Comparison of ENCODE assay signal across 8 cellular contexts in genomic region chrX:119693032-119693995, GRCh38. TPM values are rescaled to one million over a fixed set of nuclear protein-coding genes. Genes with fewer than 3 reads are reported as not detected.
DNase-seq lines count a peak whose midpoint lies in the region; ATAC-seq, FAIRE-seq and TF ChIP-seq lines count a peak whose summit lies in the region.

Gene SEPTIN6, minus strand, starts transcription at chrX:119693168. Its CDS starts 63 bp downstream, at chrX:119693105.

- no TSS peak for BruUV-seq in HepG2 (replicated peaks; lab: Mats Ljungman, UMichigan)

- no peak for TF ChIP-seq RAD21 in HepG2 (CRISPR knock-in tag; IDR thresholded peaks at IDR 0.05)

- ATAC-seq in GM18520 (IDR thresholded peaks at IDR 0.05; ENCODE audit: unreplicated experiment) (peak; percentile 40), HG03060 (IDR thresholded peaks at IDR 0.05; ENCODE audit: low read depth, unreplicated experiment) (peak; percentile 35), HepG2 (peak; percentile 73)

- peak within 1 kb of the TSS; percentile 79 for H3K4me2 ChIP-seq in HepG2 (ENCODE audit: low read depth, low read length)

- POLR2A ChIA-PET in HepG2 (lab: Yijun Ruan, JAX): interaction anchor here (0.5 to 1.8 kb wide), 15 partner anchors 10 to 222 kb away, joined by 3 to 11 read pairs (median 3); partner anchors contain the start of genes RPL39, SOWAHD, UBE2A and UPF3B

- H3K9ac ChIP-seq in colonic mucosa (ENCODE audit: low read depth in 2 of 2, low read length in 2 of 2) (peak within 1 kb of the TSS; percentile 63), HepG2 (ENCODE audit: insufficient read depth, low read depth, low read length) (peak within 1 kb of the TSS; percentile 66)

- WGBS in HepG2 (ENCODE audit: low lambda C conversion rate): 1% methylated on average over 11 of the region's 59 CpGs

- in situ Hi-C loops in ACHN (cut with HindIII; ENCODE audit: low pct_ligation_motif_present, low pct_unique_long_range_greater_than_20kb, low sequenced_read_pairs) (no loop called here), HepG2 (cut with HindIII; ENCODE audit: extremely low pct_ligation_motif_present, low pct_unique_long_range_greater_than_20kb) (no loop called here)

- DNase-seq in ACHN (peak; percentile 53), NCI-H510A (lab: John Stamatoyannopoulos, UW) (peak; percentile 74), colonic mucosa (peak; percentile 71), HepG2 (ENCODE audit: low spot score) (peak; percentile 59)
- peak; percentile 77 to 84 for DNase-seq in activated CD4-positive, alpha-beta T cell treated with anti-CD3 and anti-CD28 coated beads for 4 hours
- DNase-seq in stimulated activated CD4-positive, alpha-beta T cell treated with anti-CD3 and anti-CD28 coated beads, Interleukin-4, amount 100 ng/mL, for 4 hours: peak; percentile 68 to 76

- H3K4me3 ChIP-seq in colonic mucosa (peak within 1 kb of the TSS; percentile 74), HepG2 (replicated peaks in 1 of 3; ENCODE audit: insufficient read depth in 1 of 3, low read depth in 2 of 3, low read length in 3 of 3) (peak within 1 kb of the TSS; percentile 68 to 82 (median 77))

- intact Hi-C loops in colonic mucosa (cut with DNase I) (no loop called here), HepG2 (cut with micrococcal nuclease; ENCODE audit: unreplicated experiment) (loop anchor here (10.0 kb wide), 1 partner anchor 179 kb away; no protein-coding TSS in a partner anchor)

- TF ChIP-seq EP300 in HepG2 (IDR thresholded peaks at IDR 0.05; ENCODE audit: low read depth in 2 of 2, low read length in 2 of 2) (no peak), HepG2 (CRISPR knock-in tag; IDR thresholded peaks at IDR 0.05; ENCODE audit: borderline replicate concordance) (no peak)

- H3K9me3 ChIP-seq in colonic mucosa: no peaks in the 10 kb centered on the region
- no peaks in the 10 kb centered on the region for H3K9me3 ChIP-seq in HepG2 (ENCODE audit: low read length)

- FAIRE-seq in HepG2 (lab: Jason Lieb, UNC): peak; percentile 53

- H3K4me1 ChIP-seq in colonic mucosa (no peaks in the 10 kb centered on the region), HepG2 (ENCODE audit: insufficient read depth, low read length) (peaks cover 14% of the 10 kb centered on the region)

- H3K27me3 ChIP-seq in colonic mucosa: no peaks in the 10 kb centered on the region
- H3K27me3 ChIP-seq in HepG2 (ENCODE audit: control insufficient read depth in 1 of 2, insufficient read depth in 2 of 2, low read length in 2 of 2): no peaks in the 10 kb centered on the region

- CTCF ChIA-PET in HepG2 (lab: Yijun Ruan, JAX; ENCODE audit: low intra/inter-chr PET ratio, low total read pairs): no interaction called here

- TF ChIP-seq POLR2A in HepG2 (IDR thresholded peaks at IDR 0.05; ENCODE audit: insufficient read depth in 1 of 2, low read depth in 2 of 2, low read length in 2 of 2): peak; percentile 55 to 75

- no peaks in the 10 kb centered on the region for H3K36me3 ChIP-seq in colonic mucosa
- no peaks in the 10 kb centered on the region for H3K36me3 ChIP-seq in HepG2 (replicated peaks in 1 of 2; ENCODE audit: control insufficient read depth in 1 of 2, insufficient read depth in 2 of 2, low read length in 2 of 2)

- H3K79me2 ChIP-seq in HepG2 (ENCODE audit: insufficient read depth, low read length): peaks cover 22% of the 10 kb centered on the region

- H4K20me1 ChIP-seq in HepG2 (ENCODE audit: insufficient read depth, low read length): no peaks in the 10 kb centered on the region

- H2AFZ ChIP-seq in HepG2 (ENCODE audit: low read length): no peak within 1 kb of the TSS

- peak within 1 kb of the TSS; percentile 79 for H3K27ac ChIP-seq in colonic mucosa
- peak within 1 kb of the TSS; percentile 60 for H3K27ac ChIP-seq in HepG2 (ENCODE audit: extremely low read length, insufficient read depth, low read length)

- TF ChIP-seq CTCF in colonic mucosa (IDR thresholded peaks at IDR 0.05) (no peak), HepG2 (CRISPR knock-in tag; IDR thresholded peaks at IDR 0.05) (no peak)

TF ChIP-seq in HepG2, 621 proteins besides CTCF, POLR2A, EP300 and RAD21 (continues in another document):
- no peak for TF ChIP-seq ARID5B (CRISPR knock-in tag; IDR thresholded peaks at IDR 0.05)
- no peak for TF ChIP-seq SOX6 (IDR thresholded peaks at IDR 0.05)
- peak; percentile 13; the same call in 1 of the 2 replicates for TF ChIP-seq SOX6 (CRISPR knock-in tag; IDR thresholded peaks at IDR 0.05)
- 0 out of 2 replicates have a peak, but pooled peaks have one; percentile 49 for TF ChIP-seq ZNF740 (CRISPR knock-in tag; IDR thresholded peaks at IDR 0.05)
- no peak for TF ChIP-seq ZNF138 (CRISPR knock-in tag; IDR thresholded peaks at IDR 0.05; ENCODE audit: low read depth)
- TF ChIP-seq ZNF773 (CRISPR knock-in tag; IDR thresholded peaks at IDR 0.05; ENCODE audit: borderline replicate concordance): no peak
- no peak for TF ChIP-seq PBX3 (CRISPR knock-in tag; IDR thresholded peaks at IDR 0.05; ENCODE audit: borderline replicate concordance)
- no peak for TF ChIP-seq ZNF580 (CRISPR knock-in tag; IDR thresholded peaks at IDR 0.05; ENCODE audit: borderline replicate concordance, low read depth)

RNA-seq across cellular contexts. Expression of gene SEPTIN6, which starts in this region (rescaled TPM):
- total RNA-seq in colonic mucosa (10 to 100 TPM in 1 of 2 donors, 1 to 10 TPM in 1; 9.4 to 21.2 TPM), HepG2 (2016; rRNA removed; fragmentation: Illumina TruSeq; extraction: Trizol) (21.7 and 34.1 TPM in 2 replicates)
- 4.2 and 4.3 TPM in 2 replicates for total RNA-seq in HepG2 (2016; cell fraction: cytosol; rRNA removed; fragmentation: Illumina TruSeq; extraction: Trizol; ENCODE audit: low read depth)
- 22.6 and 30.6 TPM in 2 replicates for total RNA-seq in HepG2 (2016; cell fraction: insoluble cytoplasmic fraction; rRNA removed; fragmentation: Illumina TruSeq; extraction: Trizol)
- total RNA-seq in HepG2 (2016; cell fraction: membrane; rRNA removed; fragmentation: Illumina TruSeq; extraction: Trizol): 11.6 and 11.9 TPM in 2 replicates
- total RNA-seq in HepG2 (2016; cell fraction: nucleus; rRNA removed; fragmentation: Illumina TruSeq; extraction: Trizol): 13.4 and 14.5 TPM in 2 replicates
- 35.9 and 38.3 TPM in 2 replicates for polyA plus RNA-seq in HepG2 (2011; rRNA removed)
- polyA plus RNA-seq in HepG2 (2011; cell fraction: cytosol; rRNA removed): 35.8 and 37.3 TPM in 2 replicates
- polyA plus RNA-seq in HepG2 (2011; cell fraction: nucleus; rRNA removed): 20.9 and 22.6 TPM in 2 replicates
- 17.4 and 20.8 TPM in 2 replicates for polyA plus RNA-seq in HepG2 (2012)
- polyA plus RNA-seq in HepG2 (2016; cell fraction: cytosol; fragmentation: Illumina TruSeq; extraction: Trizol; ENCODE audit: low read depth): 4.8 and 6.3 TPM in 2 replicates
- 33.9 and 37.2 TPM in 2 replicates for polyA plus RNA-seq in HepG2 (2016; cell fraction: insoluble cytoplasmic fraction; fragmentation: Illumina TruSeq; extraction: Trizol; ENCODE audit: low read depth)
- 11.2 and 12.4 TPM in 2 replicates for polyA plus RNA-seq in HepG2 (2016; cell fraction: membrane; fragmentation: Illumina TruSeq; extraction: Trizol; ENCODE audit: low read depth)
- polyA plus RNA-seq in HepG2 (2016; cell fraction: nucleus; fragmentation: Illumina TruSeq; extraction: Trizol; ENCODE audit: insufficient read depth, low read depth): 25.4 and 30.7 TPM in 2 replicates
- polyA minus RNA-seq in HepG2 (2011; rRNA and poly(A)+ RNA removed; ENCODE audit: low replicate concordance): 52.2 and 78.0 TPM in 2 replicates
- polyA minus RNA-seq in HepG2 (2011; cell fraction: cytosol; rRNA and poly(A)+ RNA removed): 24.4 and 30.2 TPM in 2 replicates
- polyA minus RNA-seq in HepG2 (2011; cell fraction: nucleus; rRNA and poly(A)+ RNA removed): 10.7 and 23.0 TPM in 2 replicates

Comparison
In these comparisons a context has a peak if more than half of its experiments do, and no peak if none do; other contexts are left out.
1. Peak in every context shown above with its lines: DNase-seq, ATAC-seq, H3K4me3 ChIP-seq and H3K27ac ChIP-seq.